8 cellular contexts compared by ENCODE assay signal in the genomic region with DNA sequence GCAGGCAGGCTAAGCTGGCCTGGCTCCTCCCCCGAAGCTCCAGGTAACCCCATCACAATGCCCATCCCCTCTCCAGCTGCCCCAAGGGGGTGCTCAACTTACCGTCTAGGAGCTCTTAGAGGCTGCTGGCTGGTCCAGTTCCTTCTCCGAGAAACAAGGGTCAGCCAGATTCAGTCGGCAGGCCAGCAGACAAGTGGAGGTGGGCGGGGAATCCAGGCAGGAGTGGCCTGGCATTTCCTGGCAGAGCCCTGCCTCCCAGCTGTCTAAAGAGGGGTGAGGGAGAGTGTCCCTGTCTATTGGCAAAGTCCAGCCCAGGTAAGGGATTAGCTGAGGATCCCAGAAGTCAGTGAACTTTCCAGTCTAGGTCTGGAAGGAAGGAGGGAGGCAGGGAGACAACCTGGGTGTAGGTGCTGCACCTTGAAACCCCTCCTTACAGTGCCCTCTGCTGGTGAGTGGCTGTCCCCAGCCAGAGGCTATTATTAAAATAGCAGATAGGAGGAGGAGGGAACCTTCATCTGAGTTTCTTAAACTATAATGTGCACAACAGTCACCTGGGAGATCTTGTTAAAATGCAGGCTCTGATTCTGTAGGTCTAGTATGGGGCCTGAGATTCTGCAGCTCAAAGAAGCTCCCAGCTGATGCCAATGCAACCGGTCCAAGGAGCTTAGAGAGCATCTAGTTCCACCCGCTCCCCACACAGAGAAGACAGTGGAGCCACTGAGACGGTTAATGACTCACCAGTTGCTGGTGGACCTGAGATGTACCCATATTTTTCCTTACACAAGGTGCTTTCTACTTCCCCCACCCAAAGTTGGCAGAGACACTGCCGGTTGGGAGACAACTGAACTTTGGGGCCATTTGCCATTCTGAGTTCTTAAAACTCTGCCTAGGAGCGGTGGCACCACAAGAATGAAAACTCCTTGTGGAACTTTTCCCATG. TPM values are rescaled to one million over a fixed set of nuclear protein-coding genes. Genes with fewer than 3 reads are reported as not detected.
DNase-seq lines count a peak whose midpoint lies in the region; ATAC-seq and TF ChIP-seq lines count a peak whose summit lies in the region.

A gene with protein sequence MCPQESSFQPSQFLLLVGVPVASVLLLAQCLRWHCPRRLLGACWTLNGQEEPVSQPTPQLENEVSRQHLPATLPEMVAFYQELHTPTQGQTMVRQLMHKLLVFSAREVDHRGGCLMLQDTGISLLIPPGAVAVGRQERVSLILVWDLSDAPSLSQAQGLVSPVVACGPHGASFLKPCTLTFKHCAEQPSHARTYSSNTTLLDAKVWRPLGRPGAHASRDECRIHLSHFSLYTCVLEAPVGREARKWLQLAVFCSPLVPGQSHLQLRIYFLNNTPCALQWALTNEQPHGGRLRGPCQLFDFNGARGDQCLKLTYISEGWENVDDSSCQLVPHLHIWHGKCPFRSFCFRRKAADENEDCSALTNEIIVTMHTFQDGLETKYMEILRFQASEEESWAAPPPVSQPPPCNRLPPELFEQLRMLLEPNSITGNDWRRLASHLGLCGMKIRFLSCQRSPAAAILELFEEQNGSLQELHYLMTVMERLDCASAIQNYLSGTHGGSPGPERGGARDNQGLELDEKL (minus strand): TSS at position 162 of the 939 bp plus-strand sequence. CDS start 4,147 bp downstream, outside the sequence.

- DNase-seq in CD8-positive, alpha-beta memory T cell: peak; percentile 18 to 61 (median 24)
- peak; percentile 67 for DNase-seq in HEK293T (ENCODE audit: extremely low spot score)
- DNase-seq in RWPE2 (ENCODE audit: low spot score): no peak
- peak; percentile 65 for DNase-seq in activated naive CD8-positive, alpha-beta T cell treated with anti-CD3 and anti-CD28 coated beads, Interleukin-2, amount 10 ng/mL, durations not matched to agents 7 days and 5 days
- DNase-seq in right cardiac atrium: no peak
- peak; percentile 55 for DNase-seq in stimulated activated CD4-positive, alpha-beta T cell treated with anti-CD3 and anti-CD28 coated beads, Interleukin-1b, Interleukin-23, amount 100 ng/mL, for 48 hours
- no peak for DNase-seq in NCI-H226
- DNase-seq in retina: no peak

- H3K4me3 ChIP-seq in CD8-positive, alpha-beta memory T cell (ENCODE audit: low read length): no peak within 1 kb of the TSS
- H3K4me3 ChIP-seq in RWPE2 (ENCODE audit: severe bottlenecking) (no peak within 1 kb of the TSS), right cardiac atrium (ENCODE audit: low read length) (no peak within 1 kb of the TSS)

- ATAC-seq in RWPE2 (ENCODE audit: low read depth) (peak; percentile 16; the same call in 1 of the 3 replicates), right cardiac atrium (peak; percentile 10 to 30)
- peak; percentile 77 for ATAC-seq in activated naive CD8-positive, alpha-beta T cell treated with anti-CD3 and anti-CD28 coated beads, Interleukin-2, amount 10 ng/mL, durations not matched to agents 7 days and 5 days (ENCODE audit: low read depth)

- no peaks in the 10 kb centered on the region for H3K4me1 Mint-ChIP-seq in CD8-positive, alpha-beta memory T cell
- peaks cover 11% of the 10 kb centered on the region for H3K4me1 Mint-ChIP-seq in activated naive CD8-positive, alpha-beta T cell treated with anti-CD3 and anti-CD28 coated beads, Interleukin-2, amount 10 ng/mL, durations not matched to agents 7 days and 5 days

- H3K4me1 ChIP-seq in CD8-positive, alpha-beta memory T cell (ENCODE audit: insufficient read depth, low read length): no peaks in the 10 kb centered on the region
- H3K4me1 ChIP-seq in RWPE2 (ENCODE audit: insufficient read depth, poor library complexity, severe bottlenecking) (peaks cover 43% of the 10 kb centered on the region), right cardiac atrium (ENCODE audit: control insufficient read depth, insufficient read depth, low read length) (peaks cover 2% of the 10 kb centered on the region)

- TF ChIP-seq CTCF in RWPE2 (IDR thresholded peaks at IDR 0.05; ENCODE audit: poor library complexity, severe bottlenecking): peak; percentile 62

- H3K36me3 ChIP-seq in CD8-positive, alpha-beta memory T cell (ENCODE audit: insufficient read depth, low read length): no peaks in the 10 kb centered on the region
- no peaks in the 10 kb centered on the region for H3K36me3 ChIP-seq in RWPE2 (ENCODE audit: low read depth)

- H3K36me3 Mint-ChIP-seq in CD8-positive, alpha-beta memory T cell: peaks cover 0 to 11% (median 5%) of the 10 kb centered on the region in 3 donors
- no peaks in the 10 kb centered on the region for H3K36me3 Mint-ChIP-seq in activated naive CD8-positive, alpha-beta T cell treated with anti-CD3 and anti-CD28 coated beads, Interleukin-2, amount 10 ng/mL, durations not matched to agents 7 days and 5 days

- no peaks in the 10 kb centered on the region for H3K9me3 ChIP-seq in CD8-positive, alpha-beta memory T cell (ENCODE audit: low read length)
- H3K9me3 ChIP-seq in RWPE2 (ENCODE audit: severe bottlenecking): no peaks in the 10 kb centered on the region
- no peaks in the 10 kb centered on the region for H3K9me3 ChIP-seq in right cardiac atrium (ENCODE audit: control insufficient read depth, low read length)

- CTCF ChIA-PET in CD8-positive, alpha-beta memory T cell (lab: Charles Lee): interaction anchor here (1.0 to 3.0 kb wide), 7 partner anchors 10 to 58 kb away, joined by 3 to 44 read pairs (median 5); no protein-coding TSS in a partner anchor
- CTCF ChIA-PET in HEK293T (lab: Yijun Ruan, JAX): interaction anchor here (0.5 to 1.6 kb wide), 5 partner anchors 10 to 134 kb away, joined by 3 to 11 read pairs (median 3); no protein-coding TSS in a partner anchor

- no peaks in the 10 kb centered on the region for H3K9me3 Mint-ChIP-seq in CD8-positive, alpha-beta memory T cell
- H3K9me3 Mint-ChIP-seq in activated naive CD8-positive, alpha-beta T cell treated with anti-CD3 and anti-CD28 coated beads, Interleukin-2, amount 10 ng/mL, durations not matched to agents 7 days and 5 days: no peaks in the 10 kb centered on the region

- H3K4me3 Mint-ChIP-seq in CD8-positive, alpha-beta memory T cell: peak within 1 kb of the TSS in 1 of 7 donors; percentile 3
- no peak within 1 kb of the TSS for H3K4me3 Mint-ChIP-seq in activated naive CD8-positive, alpha-beta T cell treated with anti-CD3 and anti-CD28 coated beads, Interleukin-2, amount 10 ng/mL, durations not matched to agents 7 days and 5 days

- no peak within 1 kb of the TSS for H3K27ac ChIP-seq in CD8-positive, alpha-beta memory T cell (ENCODE audit: low read depth, low read length)
- H3K27ac ChIP-seq in RWPE2 (ENCODE audit: poor library complexity, severe bottlenecking): peak within 1 kb of the TSS; percentile 23
- no peak within 1 kb of the TSS for H3K27ac ChIP-seq in right cardiac atrium (ENCODE audit: low read length)

- no peaks in the 10 kb centered on the region for H3K27me3 ChIP-seq in CD8-positive, alpha-beta memory T cell (ENCODE audit: insufficient read depth, low read length, poor library complexity, severe bottlenecking)
- no peaks in the 10 kb centered on the region for H3K27me3 ChIP-seq in RWPE2 (ENCODE audit: insufficient read depth, poor library complexity, severe bottlenecking)
- H3K27me3 ChIP-seq in right cardiac atrium (ENCODE audit: control insufficient read depth, insufficient read depth): no peaks in the 10 kb centered on the region

- intact Hi-C loops in right cardiac atrium (cut with DNase I): no loop called here

- H3K27ac Mint-ChIP-seq in CD8-positive, alpha-beta memory T cell: no peak within 1 kb of the TSS
- H3K27ac Mint-ChIP-seq in activated naive CD8-positive, alpha-beta T cell treated with anti-CD3 and anti-CD28 coated beads, Interleukin-2, amount 10 ng/mL, durations not matched to agents 7 days and 5 days: no peak within 1 kb of the TSS

- POLR2A ChIA-PET in CD8-positive, alpha-beta memory T cell (lab: Charles Lee): no interaction called here
- POLR2A ChIA-PET in HEK293T (lab: Yijun Ruan, JAX): no interaction called here
- POLR2A ChIA-PET in activated naive CD8-positive, alpha-beta T cell treated with anti-CD3 and anti-CD28 coated beads, Interleukin-2, amount 10 ng/mL, durations not matched to agents 7 days and 5 days (lab: Charles Lee): no interaction called here

- H3K27me3 Mint-ChIP-seq in CD8-positive, alpha-beta memory T cell: peaks cover 0 to 2% of the 10 kb centered on the region in 2 donors
- H3K27me3 Mint-ChIP-seq in activated naive CD8-positive, alpha-beta T cell treated with anti-CD3 and anti-CD28 coated beads, Interleukin-2, amount 10 ng/mL, durations not matched to agents 7 days and 5 days: no peaks in the 10 kb centered on the region

- WGBS in right cardiac atrium: 69% methylated on average over 10 of the region's 10 CpGs

TF ChIP-seq in HEK293T, 16 proteins besides CTCF, POLR2A, EP300 and RAD21:
- TF ChIP-seq CTBP1 (IDR thresholded peaks at IDR 0.05; ENCODE audit: borderline replicate concordance) (no peak), LEF1 (IDR thresholded peaks at IDR 0.05; ENCODE audit: borderline replicate concordance) (no peak)

RNA-seq across cellular contexts. Expression of the gene that starts here (rescaled TPM):
- total RNA-seq in CD8-positive, alpha-beta memory T cell: 1 to 10 TPM; 1.1 to 1.8 TPM
- 0.40 TPM for polyA plus RNA-seq in CD8-positive, alpha-beta memory T cell
- total RNA-seq in activated naive CD8-positive, alpha-beta T cell treated with anti-CD3 and anti-CD28 coated beads, Interleukin-2, amount 10 ng/mL, durations not matched to agents 7 days and 5 days: 1 to 10 TPM; 3.0 to 4.2 TPM
- under 1 TPM; 0.46 to 0.85 (median 0.75) TPM for total RNA-seq in right cardiac atrium
- polyA plus RNA-seq in right cardiac atrium: 0.68 TPM

Comparison
In these comparisons a context has a peak if more than half of its experiments do, and no peak if none do; other contexts are left out.
1. Peak in ATAC-seq in right cardiac atrium; RNA of the gene not detected or under 1 TPM.
2. DNase-seq: peak in CD8-positive, alpha-beta memory T cell (5 of 5), HEK293T (single experiment), activated naive CD8-positive, alpha-beta T cell treated with anti-CD3 and anti-CD28 coated beads, Interleukin-2, amount 10 ng/mL, durations not matched to agents 7 days and 5 days (single experiment) and stimulated activated CD4-positive, alpha-beta T cell treated with anti-CD3 and anti-CD28 coated beads, Interleukin-1b, Interleukin-23, amount 100 ng/mL, for 48 hours (single experiment); none in RWPE2 (single experiment), right cardiac atrium (0 of 3), NCI-H226 (single experiment) and retina (single experiment).
3. ATAC-seq: peak in every context shown above with its lines; median percentile 77 in activated naive CD8-positive, alpha-beta T cell treated with anti-CD3 and anti-CD28 coated beads, Interleukin-2, amount 10 ng/mL, durations not matched to agents 7 days and 5 days; 20 in right cardiac atrium; 16 in RWPE2.